Comparison of ENCODE assay signal across 23 cellular contexts in genomic region chr17:47237841-47238240, GRCh38.
"Had no signal": no experiment of that assay in that cellular context is flagged by ENCODE, and none has a peak within 500 bp of the region (broad histone marks: within the 10 kb centered on the region; RNA-seq: fewer than 3 reads in every experiment).

No MANE protein-coding gene starts in this region.

- H3K4me3 ChIP-seq: MG63, SJSA1, SK-N-MC had no signal

- H3K27me3 ChIP-seq: MG63, SJSA1 had no signal

- H3K9me3 ChIP-seq: SJSA1 had no signal

- H3K36me3 ChIP-seq: MG63, SJSA1 had no signal

- DNase-seq: Karpas-422, KG1, MG63, NCI-H1092, NCI-H1105 treated with DMSO at 0.1 percent for 48 hours, NCI-H1417 treated with DMSO at 0.1 percent for 48 hours, NCI-H146, NCI-H1694 treated with DMSO at 0.1 percent for 48 hours, NCI-H2029, NCI-H2081 treated with DMSO at 0.1 percent for 48 hours, NCI-H2171, NCI-H226, NCI-H446, NCI-H510A, NCI-H524 treated with DMSO at 0.1 percent for 48 hours, NCI-H69, NCI-H774, Right ventricle myocardium superior, RPMI8226, SIG-M5 had no signal

- H3K27ac ChIP-seq: HL-60, SJSA1, SK-N-MC had no signal
